In the genomic region with DNA sequence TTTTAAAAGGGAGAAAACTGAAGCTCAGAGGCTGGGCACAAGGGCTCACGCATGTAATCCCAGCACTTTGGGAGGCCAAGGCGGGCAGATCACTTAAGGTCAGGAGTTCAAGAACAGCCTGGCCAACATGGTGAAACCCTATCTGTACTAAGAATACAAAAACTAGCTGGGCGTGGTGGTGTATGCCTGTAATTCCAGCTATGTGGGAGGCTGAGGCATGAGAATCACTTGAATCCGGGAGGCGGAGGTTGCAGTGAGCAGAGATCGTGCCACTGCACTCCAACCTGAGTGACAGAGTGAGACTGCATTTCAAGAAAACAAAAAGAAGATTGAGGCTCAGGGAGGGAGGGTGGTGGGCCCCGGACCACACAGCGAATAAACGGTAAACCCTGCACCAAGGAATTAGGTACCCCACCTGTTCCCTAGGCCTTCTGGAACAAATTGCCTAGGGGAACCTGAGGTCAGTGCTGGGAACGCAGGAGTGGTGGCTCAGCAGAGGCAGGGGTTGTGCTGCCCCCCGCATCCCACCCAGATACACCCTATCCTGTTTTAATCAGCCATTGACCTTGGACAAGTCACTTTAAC, we compare ENCODE assay signal across 4 cellular contexts. TPM values are rescaled to one million over a fixed set of nuclear protein-coding genes. Genes with fewer than 3 reads are reported as not detected.
"Had no signal": no experiment of that assay in that cellular context is flagged by ENCODE, and none has a peak within 500 bp of the region (broad histone marks: within the 10 kb centered on the region; RNA-seq: fewer than 3 reads in every experiment).

No MANE protein-coding gene starts in this region.

RNA-seq across cellular contexts. Expression of a gene that starts 10.4 kb away (rescaled TPM):
- total RNA-seq: activated CD8-positive, alpha-beta T cell treated with anti-CD3 and anti-CD28 coated beads for 36 hours; activated naive CD8-positive, alpha-beta T cell treated with anti-CD3 and anti-CD28 coated beads for 36 hours; activated T-helper 2 cell treated with anti-CD3 and anti-CD28 coated beads, Interferon-gamma antibody, Interleukin-2, Interleukin-4, amounts not matched to agents 10 μg/mL and 5 μg/mL and 100 μg/mL, durations not matched to agents 14 hours and 24 hours and 36 hours; T-helper 2 cell treated with Interferon-gamma antibody and Interleukin-4, amounts not matched to agents 100 ng/mL and 5 ng/mL, for 36 hours had no signal
